Comparison of ENCODE assay signal across 8 cellular contexts in the genomic region with DNA sequence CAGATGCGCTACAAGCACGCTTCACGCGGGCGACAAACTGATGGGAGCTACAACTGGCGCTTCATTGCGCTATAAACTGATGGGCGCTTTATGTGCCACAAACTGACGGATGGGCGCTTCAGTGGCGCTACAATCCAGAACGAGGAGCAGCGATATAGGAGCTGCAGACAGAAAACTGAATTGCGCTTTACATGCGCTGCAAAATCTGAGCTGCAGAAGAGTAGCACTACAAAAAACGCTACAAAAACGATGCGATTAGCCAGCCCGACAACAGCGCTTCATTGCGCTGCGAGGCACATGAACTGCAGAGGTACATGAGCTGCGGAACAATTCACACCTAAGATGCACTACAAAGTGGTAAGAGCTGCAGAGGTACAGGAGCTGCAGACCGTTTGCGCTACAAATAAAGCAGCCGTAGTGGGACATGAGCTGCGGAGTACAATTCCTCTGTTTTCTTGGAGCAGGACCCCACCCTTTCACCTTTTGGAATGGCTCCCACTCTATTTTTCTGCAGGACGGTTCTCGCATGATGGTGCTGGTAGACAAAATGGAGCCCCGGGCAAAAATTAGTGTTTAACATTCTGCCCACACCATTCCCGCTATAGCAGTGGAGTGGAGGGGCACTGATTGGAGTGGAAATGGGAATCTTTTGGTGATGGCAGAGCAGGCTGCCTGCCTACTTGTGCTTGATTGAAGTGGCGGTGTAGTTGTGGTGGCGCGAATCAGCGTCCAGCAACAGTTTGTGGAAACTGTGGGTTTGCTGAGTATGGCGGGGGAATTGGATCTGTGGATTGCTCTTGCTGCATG. TPM values are rescaled to one million over a fixed set of nuclear protein-coding genes. Genes with fewer than 3 reads are reported as not detected.
DNase-seq lines count a peak whose midpoint lies in the region; ATAC-seq lines count a peak whose summit lies in the region.

No MANE protein-coding gene starts in this region.

- H3K9me3 Mint-ChIP-seq in activated naive CD8-positive, alpha-beta T cell treated with anti-CD3 and anti-CD28 coated beads, Interleukin-2, amount 10 ng/mL, durations not matched to agents 7 days and 5 days = peaks cover 2% of the 10 kb centered on the region

- peak overlapping the region; percentile 89 for H3K4me3 Mint-ChIP-seq in activated naive CD8-positive, alpha-beta T cell treated with anti-CD3 and anti-CD28 coated beads, Interleukin-2, amount 10 ng/mL, durations not matched to agents 7 days and 5 days

- no peaks in the 10 kb centered on the region for H3K36me3 ChIP-seq in MG63

- POLR2A ChIA-PET in activated naive CD8-positive, alpha-beta T cell treated with anti-CD3 and anti-CD28 coated beads, Interleukin-2, amount 10 ng/mL, durations not matched to agents 7 days and 5 days (lab: Charles Lee) = interaction anchor here (1.0 kb wide), 1 partner anchor 147 kb away, joined by 4 read pairs; a partner anchor contains a TSS

- H3K4me1 Mint-ChIP-seq in activated naive CD8-positive, alpha-beta T cell treated with anti-CD3 and anti-CD28 coated beads, Interleukin-2, amount 10 ng/mL, durations not matched to agents 7 days and 5 days = peaks cover 12% of the 10 kb centered on the region

- H3K27me3 Mint-ChIP-seq in activated naive CD8-positive, alpha-beta T cell treated with anti-CD3 and anti-CD28 coated beads, Interleukin-2, amount 10 ng/mL, durations not matched to agents 7 days and 5 days = peaks cover 32% of the 10 kb centered on the region

- H3K27ac Mint-ChIP-seq in activated naive CD8-positive, alpha-beta T cell treated with anti-CD3 and anti-CD28 coated beads, Interleukin-2, amount 10 ng/mL, durations not matched to agents 7 days and 5 days = peak overlapping the region; percentile 82

- no peaks in the 10 kb centered on the region for H3K36me3 Mint-ChIP-seq in activated naive CD8-positive, alpha-beta T cell treated with anti-CD3 and anti-CD28 coated beads, Interleukin-2, amount 10 ng/mL, durations not matched to agents 7 days and 5 days

- H3K4me3 ChIP-seq in MG63 = no peak overlapping the region

- H3K27me3 ChIP-seq in MG63 = no peaks in the 10 kb centered on the region

- peak; percentile 59 for DNase-seq in NCI-H1092 treated with DMSO at 0.1 percent for 48 hours (lab: John Stamatoyannopoulos, UW)
- no peak for DNase-seq in NCI-H1092 (lab: John Stamatoyannopoulos, UW)
- DNase-seq in NCI-H226 = peak; percentile 23
- peak; percentile 41 for DNase-seq in activated naive CD8-positive, alpha-beta T cell treated with anti-CD3 and anti-CD28 coated beads, Interleukin-2, amount 10 ng/mL, durations not matched to agents 7 days and 5 days
- DNase-seq in hippocampal formation (lab: John Stamatoyannopoulos, UW) = peak; percentile 21 to 47
- DNase-seq in sciatic nerve (ENCODE audit: low spot score) = peak; percentile 54
- no peak for DNase-seq in MG63

- intact Hi-C loops in sciatic nerve (cut with DNase I) = no loop called here

- no peak for ATAC-seq in activated naive CD8-positive, alpha-beta T cell treated with anti-CD3 and anti-CD28 coated beads, Interleukin-2, amount 10 ng/mL, durations not matched to agents 7 days and 5 days (ENCODE audit: low read depth)
- ATAC-seq in sciatic nerve (no peak), HG02970 (IDR thresholded peaks at IDR 0.05; ENCODE audit: low FRiP score, unreplicated experiment) (no peak)

- H3K9me3 ChIP-seq in MG63 = no peaks in the 10 kb centered on the region

RNA-seq across cellular contexts. Expression of a gene that starts 1.2 kb away (rescaled TPM):
- total RNA-seq in activated naive CD8-positive, alpha-beta T cell treated with anti-CD3 and anti-CD28 coated beads, Interleukin-2, amount 10 ng/mL, durations not matched to agents 7 days and 5 days = 1 to 10 TPM in 1 of 2 experiments, under 1 TPM in 1; 0.97 to 1.9 TPM
- 132 TPM for total RNA-seq in sciatic nerve
- total RNA-seq in MG63 (2014; rRNA removed; shearing (Covaris generic); ENCODE audit: low replicate concordance) = 16.8 and 24.7 TPM in 2 replicates

Comparison
In these comparisons a context has a peak if more than half of its experiments do, and no peak if none do; other contexts are left out.
1. DNase-seq: peak in NCI-H1092 treated with DMSO at 0.1 percent for 48 hours (single experiment), NCI-H226 (single experiment), activated naive CD8-positive, alpha-beta T cell treated with anti-CD3 and anti-CD28 coated beads, Interleukin-2, amount 10 ng/mL, durations not matched to agents 7 days and 5 days (single experiment), hippocampal formation (2 of 2) and sciatic nerve (single experiment); none in NCI-H1092 (single experiment) and MG63 (single experiment).